In genomic region chr9:75117572-75117971, GRCh38 we compare ENCODE assay signal across 27 cellular contexts. TPM values are rescaled to one million over a fixed set of nuclear protein-coding genes. Genes with fewer than 3 reads are reported as not detected.
DNase-seq lines count a peak whose midpoint lies in the region; ATAC-seq and TF ChIP-seq lines count a peak whose summit lies in the region.
"Had no signal": no experiment of that assay in that cellular context is flagged by ENCODE, and none has a peak within 500 bp of the region (broad histone marks: within the 10 kb centered on the region; RNA-seq: fewer than 3 reads in every experiment).

No MANE protein-coding gene starts in this region.

- H3K4me1 Mint-ChIP-seq in activated CD8-positive, alpha-beta T cell treated with anti-CD3 and anti-CD28 coated beads for 36 hours (ENCODE audit: low read depth): peaks cover 53% of the 10 kb centered on the region
- peaks cover 19% of the 10 kb centered on the region for H3K4me1 Mint-ChIP-seq in activated CD8-positive, alpha-beta T cell treated with anti-CD3 and anti-CD28 coated beads, Interleukin-2, amount 10 ng/mL, durations not matched to agents 7 days and 5 days (ENCODE audit: low read depth)
- H3K4me1 Mint-ChIP-seq in CD8-positive, alpha-beta T cell (ENCODE audit: low read depth): peaks cover 67% of the 10 kb centered on the region
- H3K4me1 Mint-ChIP-seq in activated CD4-positive, alpha-beta memory T cell treated with anti-CD3 and anti-CD28 coated beads for 36 hours (ENCODE audit: low read depth): peaks cover 59% of the 10 kb centered on the region
- peaks cover 67 to 79% of the 10 kb centered on the region in 2 donors for H3K4me1 Mint-ChIP-seq in natural killer cell treated with Interleukin-12 subunit alpha and Interleukin-12 subunit beta and Interleukin-15 and Interleukin-18, amount 100 ng/mL, for 72 hours (ENCODE audit: low read depth in 2 of 2)

- peaks cover 39% of the 10 kb centered on the region for H3K36me3 Mint-ChIP-seq in activated CD8-positive, alpha-beta T cell treated with anti-CD3 and anti-CD28 coated beads for 36 hours (ENCODE audit: low read depth)
- peaks cover 56% of the 10 kb centered on the region for H3K36me3 Mint-ChIP-seq in activated CD8-positive, alpha-beta T cell treated with anti-CD3 and anti-CD28 coated beads, Interleukin-2, amount 10 ng/mL, durations not matched to agents 7 days and 5 days (ENCODE audit: low read depth)
- peaks cover 61% of the 10 kb centered on the region for H3K36me3 Mint-ChIP-seq in CD8-positive, alpha-beta T cell
- H3K36me3 Mint-ChIP-seq in activated CD4-positive, alpha-beta memory T cell treated with anti-CD3 and anti-CD28 coated beads for 36 hours: peaks cover 37% of the 10 kb centered on the region
- H3K36me3 Mint-ChIP-seq in natural killer cell treated with Interleukin-12 subunit alpha and Interleukin-12 subunit beta and Interleukin-15 and Interleukin-18, amount 100 ng/mL, for 72 hours: peaks cover 24% of the 10 kb centered on the region

- peaks cover 18% of the 10 kb centered on the region for H3K36me3 ChIP-seq in CD8-positive, alpha-beta T cell (ENCODE audit: insufficient read depth, low read length)
- no peaks in the 10 kb centered on the region for H3K36me3 ChIP-seq in prostate gland
- H3K36me3 ChIP-seq: vagina had no signal

- no peaks in the 10 kb centered on the region for H3K27me3 ChIP-seq in CD8-positive, alpha-beta T cell (ENCODE audit: insufficient read depth, low read length)
- H3K27me3 ChIP-seq in prostate gland (replicated peaks; ENCODE audit: insufficient read depth): no peaks in the 10 kb centered on the region
- H3K27me3 ChIP-seq: vagina had no signal

- peak; percentile 77 for ATAC-seq in activated CD8-positive, alpha-beta T cell treated with anti-CD3 and anti-CD28 coated beads for 36 hours
- ATAC-seq in activated CD8-positive, alpha-beta T cell treated with anti-CD3 and anti-CD28 coated beads, Interleukin-2, amount 10 ng/mL, durations not matched to agents 7 days and 5 days: no peak
- no peak for ATAC-seq in CD8-positive, alpha-beta T cell
- peak in 1 of 2 donors; percentile 84 for ATAC-seq in natural killer cell treated with Interleukin-12 subunit alpha and Interleukin-12 subunit beta and Interleukin-15 and Interleukin-18, amount 100 ng/mL, for 72 hours
- ATAC-seq in HG02970 (IDR thresholded peaks at IDR 0.05; ENCODE audit: low FRiP score, unreplicated experiment): no peak
- ATAC-seq: A549, Right ventricle myocardium inferior, sciatic nerve, SK-N-SH treated with all-trans-retinoic acid at 6 μM for 48 hours had no signal

- no peak overlapping the region for H3K27ac ChIP-seq in CD8-positive, alpha-beta T cell (ENCODE audit: low read depth, low read length)
- H3K27ac ChIP-seq in prostate gland: no peak overlapping the region
- H3K27ac ChIP-seq: A549, PC-9, vagina had no signal

- CTCF ChIA-PET in activated CD8-positive, alpha-beta T cell treated with anti-CD3 and anti-CD28 coated beads for 36 hours (lab: Charles Lee): no interaction called here
- CTCF ChIA-PET in activated CD8-positive, alpha-beta T cell treated with anti-CD3 and anti-CD28 coated beads, Interleukin-2, amount 10 ng/mL, durations not matched to agents 7 days and 5 days (lab: Charles Lee): interaction anchor here (0.7 kb wide), 1 partner anchor 31 kb away, joined by 3 read pairs; no protein-coding TSS in a partner anchor
- CTCF ChIA-PET in CD8-positive, alpha-beta T cell (lab: Charles Lee): no interaction called here
- CTCF ChIA-PET in activated CD4-positive, alpha-beta memory T cell treated with anti-CD3 and anti-CD28 coated beads for 36 hours (lab: Charles Lee): interaction anchor here (0.9 to 1.5 kb wide), 3 partner anchors 14 to 32 kb away, joined by 3 to 4 read pairs (median 3); no protein-coding TSS in a partner anchor

- H3K9me3 Mint-ChIP-seq in activated CD8-positive, alpha-beta T cell treated with anti-CD3 and anti-CD28 coated beads for 36 hours: peaks cover 7% of the 10 kb centered on the region
- H3K9me3 Mint-ChIP-seq in activated CD8-positive, alpha-beta T cell treated with anti-CD3 and anti-CD28 coated beads, Interleukin-2, amount 10 ng/mL, durations not matched to agents 7 days and 5 days (ENCODE audit: insufficient read depth): no peaks in the 10 kb centered on the region
- no peaks in the 10 kb centered on the region for H3K9me3 Mint-ChIP-seq in CD8-positive, alpha-beta T cell
- peaks cover 10% of the 10 kb centered on the region for H3K9me3 Mint-ChIP-seq in activated CD4-positive, alpha-beta memory T cell treated with anti-CD3 and anti-CD28 coated beads for 36 hours
- peaks cover 7% of the 10 kb centered on the region for H3K9me3 Mint-ChIP-seq in natural killer cell treated with Interleukin-12 subunit alpha and Interleukin-12 subunit beta and Interleukin-15 and Interleukin-18, amount 100 ng/mL, for 72 hours

- no peaks in the 10 kb centered on the region for H3K9me3 ChIP-seq in CD8-positive, alpha-beta T cell (ENCODE audit: low read length)
- no peaks in the 10 kb centered on the region for H3K9me3 ChIP-seq in prostate gland
- H3K9me3 ChIP-seq: A549, vagina had no signal

- DNase-seq in activated CD8-positive, alpha-beta T cell treated with anti-CD3 and anti-CD28 coated beads for 36 hours: no peak
- no peak for DNase-seq in activated CD8-positive, alpha-beta T cell treated with anti-CD3 and anti-CD28 coated beads, Interleukin-2, amount 10 ng/mL, durations not matched to agents 7 days and 5 days
- no peak for DNase-seq in CD8-positive, alpha-beta T cell
- DNase-seq in activated CD4-positive, alpha-beta memory T cell treated with anti-CD3 and anti-CD28 coated beads for 36 hours: peak; percentile 18
- DNase-seq in natural killer cell treated with Interleukin-12 subunit alpha and Interleukin-12 subunit beta and Interleukin-15 and Interleukin-18, amount 100 ng/mL, for 72 hours (ENCODE audit: low spot score): no peak
- DNase-seq in OCI-M2 (lab: John Stamatoyannopoulos, UW; ENCODE audit: unreplicated experiment): no peak
- no peak for DNase-seq in prostate gland (ENCODE audit: low spot score)
- DNase-seq: activated naive CD8-positive, alpha-beta T cell treated with anti-CD3 and anti-CD28 coated beads, Interleukin-2, amount 10 ng/mL, durations not matched to agents 7 days and 5 days; caudate nucleus; DMS53; hippocampal formation; KBM-7; mesenchymal stem cell; NCI-H1105; NCI-H187 treated with DMSO at 0.1 percent for 48 hours; NCI-H524 treated with DMSO at 0.1 percent for 48 hours; PC-9; stimulated activated CD4-positive, alpha-beta T cell treated with anti-CD3 and anti-CD28 coated beads, Interleukin-12 subunit alpha, Interleukin-12 subunit beta, amount 100 ng/mL, for 4 hours; stimulated activated CD4-positive, alpha-beta T cell treated with anti-CD3 and anti-CD28 coated beads, Interleukin-4, amount 100 ng/mL, for 4 hours; stimulated activated naive CD4-positive, alpha-beta T cell treated with Interleukin-2 at 50 U/mL for 16 hours had no signal

- no peak overlapping the region for H3K4me3 ChIP-seq in CD8-positive, alpha-beta T cell (ENCODE audit: low read depth, low read length)
- H3K4me3 ChIP-seq in prostate gland: no peak overlapping the region
- H3K4me3 ChIP-seq: A549, PC-9, vagina had no signal

- no peak overlapping the region for H3K4me3 Mint-ChIP-seq in activated CD8-positive, alpha-beta T cell treated with anti-CD3 and anti-CD28 coated beads for 36 hours
- no peak overlapping the region for H3K4me3 Mint-ChIP-seq in activated CD8-positive, alpha-beta T cell treated with anti-CD3 and anti-CD28 coated beads, Interleukin-2, amount 10 ng/mL, durations not matched to agents 7 days and 5 days
- no peak overlapping the region for H3K4me3 Mint-ChIP-seq in CD8-positive, alpha-beta T cell
- H3K4me3 Mint-ChIP-seq in activated CD4-positive, alpha-beta memory T cell treated with anti-CD3 and anti-CD28 coated beads for 36 hours: peak overlapping the region; percentile 22
- peak overlapping the region; percentile 32 for H3K4me3 Mint-ChIP-seq in natural killer cell treated with Interleukin-12 subunit alpha and Interleukin-12 subunit beta and Interleukin-15 and Interleukin-18, amount 100 ng/mL, for 72 hours
- H3K4me3 Mint-ChIP-seq: activated naive CD8-positive, alpha-beta T cell treated with anti-CD3 and anti-CD28 coated beads, Interleukin-2, amount 10 ng/mL, durations not matched to agents 7 days and 5 days had no signal

- no peak for TF ChIP-seq CTCF in activated CD8-positive, alpha-beta T cell treated with anti-CD3 and anti-CD28 coated beads for 36 hours (IDR thresholded peaks at IDR 0.05)
- TF ChIP-seq CTCF in CD8-positive, alpha-beta T cell (IDR thresholded peaks at IDR 0.05): no peak
- no peak for TF ChIP-seq CTCF in prostate gland (IDR thresholded peaks at IDR 0.05)

- no peak overlapping the region for H3K27ac Mint-ChIP-seq in activated CD8-positive, alpha-beta T cell treated with anti-CD3 and anti-CD28 coated beads for 36 hours
- H3K27ac Mint-ChIP-seq in activated CD8-positive, alpha-beta T cell treated with anti-CD3 and anti-CD28 coated beads, Interleukin-2, amount 10 ng/mL, durations not matched to agents 7 days and 5 days: no peak overlapping the region
- H3K27ac Mint-ChIP-seq in CD8-positive, alpha-beta T cell: peak overlapping the region; percentile 66
- peak overlapping the region; percentile 87 for H3K27ac Mint-ChIP-seq in activated CD4-positive, alpha-beta memory T cell treated with anti-CD3 and anti-CD28 coated beads for 36 hours
- H3K27ac Mint-ChIP-seq in natural killer cell treated with Interleukin-12 subunit alpha and Interleukin-12 subunit beta and Interleukin-15 and Interleukin-18, amount 100 ng/mL, for 72 hours: peak overlapping the region; percentile 45 to 55
- H3K27ac Mint-ChIP-seq: progenitor cell of endocrine pancreas had no signal

- H3K27me3 Mint-ChIP-seq in activated CD8-positive, alpha-beta T cell treated with anti-CD3 and anti-CD28 coated beads for 36 hours: no peaks in the 10 kb centered on the region
- H3K27me3 Mint-ChIP-seq in activated CD8-positive, alpha-beta T cell treated with anti-CD3 and anti-CD28 coated beads, Interleukin-2, amount 10 ng/mL, durations not matched to agents 7 days and 5 days (ENCODE audit: low read depth): no peaks in the 10 kb centered on the region
- H3K27me3 Mint-ChIP-seq in CD8-positive, alpha-beta T cell (ENCODE audit: low read depth): no peaks in the 10 kb centered on the region
- no peaks in the 10 kb centered on the region for H3K27me3 Mint-ChIP-seq in activated CD4-positive, alpha-beta memory T cell treated with anti-CD3 and anti-CD28 coated beads for 36 hours
- no peaks in the 10 kb centered on the region for H3K27me3 Mint-ChIP-seq in natural killer cell treated with Interleukin-12 subunit alpha and Interleukin-12 subunit beta and Interleukin-15 and Interleukin-18, amount 100 ng/mL, for 72 hours
- H3K27me3 Mint-ChIP-seq: activated naive CD8-positive, alpha-beta T cell treated with anti-CD3 and anti-CD28 coated beads, Interleukin-2, amount 10 ng/mL, durations not matched to agents 7 days and 5 days; progenitor cell of endocrine pancreas had no signal

- H3K4me1 ChIP-seq in CD8-positive, alpha-beta T cell (ENCODE audit: insufficient read depth, low read length): peaks cover 21% of the 10 kb centered on the region
- no peaks in the 10 kb centered on the region for H3K4me1 ChIP-seq in prostate gland (replicated peaks)
- H3K4me1 ChIP-seq: A549 had no signal

- TF ChIP-seq POLR2A in prostate gland (IDR thresholded peaks at IDR 0.05): no peak

- intact Hi-C loops in activated CD8-positive, alpha-beta T cell treated with anti-CD3 and anti-CD28 coated beads for 36 hours (cut with micrococcal nuclease): no loop called here
- intact Hi-C loops in CD8-positive, alpha-beta T cell (cut with DNase I, micrococcal nuclease): loop anchor here in 1 of 2 experiments (2.0 kb wide), 1 partner anchor 15 kb away; no protein-coding TSS in a partner anchor
- intact Hi-C loops in activated CD4-positive, alpha-beta memory T cell treated with anti-CD3 and anti-CD28 coated beads for 36 hours (cut with micrococcal nuclease): no loop called here
- intact Hi-C loops in prostate gland (cut with DNase I): no loop called here

- POLR2A ChIA-PET in activated CD8-positive, alpha-beta T cell treated with anti-CD3 and anti-CD28 coated beads for 36 hours (lab: Charles Lee): no interaction called here
- POLR2A ChIA-PET in activated CD8-positive, alpha-beta T cell treated with anti-CD3 and anti-CD28 coated beads, Interleukin-2, amount 10 ng/mL, durations not matched to agents 7 days and 5 days (lab: Charles Lee): no interaction called here
- POLR2A ChIA-PET in CD8-positive, alpha-beta T cell (lab: Charles Lee): interaction anchor here (1.1 kb wide), 1 partner anchor 50 kb away, joined by 3 read pairs; no protein-coding TSS in a partner anchor
- POLR2A ChIA-PET in activated CD4-positive, alpha-beta memory T cell treated with anti-CD3 and anti-CD28 coated beads for 36 hours (lab: Charles Lee): interaction anchor here (0.7 to 2.7 kb wide), 7 partner anchors 12 to 90 kb away, joined by 3 to 16 read pairs (median 5); partner anchors contain the start of genes NMRK1 and OSTF1

- 96% methylated on average over 1 of the region's 1 CpG for WGBS in prostate gland

RNA-seq across cellular contexts. Expression of gene OSTF1, which starts 29.3 kb away (rescaled TPM):
- 10 to 100 TPM; 52.2 to 55.3 TPM for total RNA-seq in activated CD8-positive, alpha-beta T cell treated with anti-CD3 and anti-CD28 coated beads for 36 hours
- total RNA-seq in activated CD8-positive, alpha-beta T cell treated with anti-CD3 and anti-CD28 coated beads, Interleukin-2, amount 10 ng/mL, durations not matched to agents 7 days and 5 days: 100 to 1,000 TPM; 126 to 132 TPM
- total RNA-seq in CD8-positive, alpha-beta T cell: 10 to 100 TPM; 29.1 to 30.3 TPM
- total RNA-seq in activated CD4-positive, alpha-beta memory T cell treated with anti-CD3 and anti-CD28 coated beads for 36 hours: 100 to 1,000 TPM; 151 TPM
- total RNA-seq in natural killer cell treated with Interleukin-12 subunit alpha and Interleukin-12 subunit beta and Interleukin-15 and Interleukin-18, amount 100 ng/mL, for 72 hours: 100 to 1,000 TPM; 144 to 184 TPM
- total RNA-seq in prostate gland: 10 to 100 TPM; 24.5 to 35.8 TPM

RNA-seq across cellular contexts. Expression of gene NMRK1, which starts 29.6 kb away (rescaled TPM):
- 10 to 100 TPM; 15.9 to 16.9 TPM for total RNA-seq in activated CD8-positive, alpha-beta T cell treated with anti-CD3 and anti-CD28 coated beads for 36 hours
- total RNA-seq in activated CD8-positive, alpha-beta T cell treated with anti-CD3 and anti-CD28 coated beads, Interleukin-2, amount 10 ng/mL, durations not matched to agents 7 days and 5 days: 10 to 100 TPM; 26.9 to 28.2 TPM
- total RNA-seq in CD8-positive, alpha-beta T cell: 10 to 100 TPM; 35.8 to 37.2 TPM
- total RNA-seq in activated CD4-positive, alpha-beta memory T cell treated with anti-CD3 and anti-CD28 coated beads for 36 hours: 10 to 100 TPM; 35.3 to 41.2 TPM
- total RNA-seq in natural killer cell treated with Interleukin-12 subunit alpha and Interleukin-12 subunit beta and Interleukin-15 and Interleukin-18, amount 100 ng/mL, for 72 hours: 10 to 100 TPM; 24.0 to 27.2 TPM
- 10 to 100 TPM; 16.2 to 34.1 TPM for total RNA-seq in prostate gland

Comparison
In these comparisons a context has a peak if more than half of its experiments do, and no peak if none do; other contexts are left out.
1. CTCF ChIA-PET loops: an anchor here in activated CD8-positive, alpha-beta T cell treated with anti-CD3 and anti-CD28 coated beads, Interleukin-2, amount 10 ng/mL, durations not matched to agents 7 days and 5 days (0.7 kb wide) and activated CD4-positive, alpha-beta memory T cell treated with anti-CD3 and anti-CD28 coated beads for 36 hours (0.9 to 1.5 kb wide); none called in activated CD8-positive, alpha-beta T cell treated with anti-CD3 and anti-CD28 coated beads for 36 hours and CD8-positive, alpha-beta T cell.
2. H3K27ac Mint-ChIP-seq: peak in CD8-positive, alpha-beta T cell (single experiment), activated CD4-positive, alpha-beta memory T cell treated with anti-CD3 and anti-CD28 coated beads for 36 hours (single experiment) and natural killer cell treated with Interleukin-12 subunit alpha and Interleukin-12 subunit beta and Interleukin-15 and Interleukin-18, amount 100 ng/mL, for 72 hours (2 of 2); none in activated CD8-positive, alpha-beta T cell treated with anti-CD3 and anti-CD28 coated beads for 36 hours (single experiment) and activated CD8-positive, alpha-beta T cell treated with anti-CD3 and anti-CD28 coated beads, Interleukin-2, amount 10 ng/mL, durations not matched to agents 7 days and 5 days (single experiment).
3. H3K4me3 Mint-ChIP-seq: peak in activated CD4-positive, alpha-beta memory T cell treated with anti-CD3 and anti-CD28 coated beads for 36 hours (single experiment) and natural killer cell treated with Interleukin-12 subunit alpha and Interleukin-12 subunit beta and Interleukin-15 and Interleukin-18, amount 100 ng/mL, for 72 hours (single experiment); none in activated CD8-positive, alpha-beta T cell treated with anti-CD3 and anti-CD28 coated beads for 36 hours (single experiment), activated CD8-positive, alpha-beta T cell treated with anti-CD3 and anti-CD28 coated beads, Interleukin-2, amount 10 ng/mL, durations not matched to agents 7 days and 5 days (single experiment) and CD8-positive, alpha-beta T cell (single experiment).
4. POLR2A ChIA-PET loops: an anchor here in CD8-positive, alpha-beta T cell (1.1 kb wide) and activated CD4-positive, alpha-beta memory T cell treated with anti-CD3 and anti-CD28 coated beads for 36 hours (0.7 to 2.7 kb wide); none called in activated CD8-positive, alpha-beta T cell treated with anti-CD3 and anti-CD28 coated beads for 36 hours and activated CD8-positive, alpha-beta T cell treated with anti-CD3 and anti-CD28 coated beads, Interleukin-2, amount 10 ng/mL, durations not matched to agents 7 days and 5 days.